ENCODE assay signal across 1 cellular context in the genomic region with DNA sequence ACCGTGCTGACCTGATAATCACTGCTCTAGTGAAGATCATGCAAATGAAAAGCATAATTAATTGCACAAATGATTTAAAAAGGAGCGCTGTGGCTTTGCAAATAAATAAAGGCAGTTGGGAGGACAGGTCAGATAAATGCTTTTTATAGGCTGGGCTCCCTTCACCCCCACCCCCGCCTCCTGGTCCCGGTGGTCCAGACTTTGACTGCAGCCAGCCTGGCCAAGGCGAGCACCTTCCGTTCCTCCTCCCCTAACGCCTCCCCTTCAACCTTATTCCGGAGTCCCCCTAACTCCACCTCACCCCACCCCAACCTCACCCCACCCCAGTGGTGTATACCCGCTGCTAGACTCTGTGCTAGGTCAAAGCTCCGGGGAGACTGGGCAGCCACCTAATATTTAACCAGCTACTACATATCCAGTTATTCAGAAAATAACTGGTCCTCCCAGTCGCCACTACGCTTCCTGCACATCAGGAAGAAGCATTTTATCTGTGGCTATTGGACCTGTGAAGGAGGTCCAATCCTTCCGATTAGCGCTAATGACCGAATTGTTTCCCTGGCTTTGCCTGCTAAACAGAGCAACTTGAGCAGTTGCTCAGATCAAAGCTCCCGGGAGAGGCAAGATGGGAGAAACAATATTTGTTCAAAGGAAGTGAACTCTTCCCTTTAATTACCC.
TF ChIP-seq lines count a peak whose summit lies in the region.

No MANE protein-coding gene starts in this region.

TF ChIP-seq in WTC11, 78 proteins besides CTCF, POLR2A, EP300 and RAD21:
- TF ChIP-seq, protein P1, sequence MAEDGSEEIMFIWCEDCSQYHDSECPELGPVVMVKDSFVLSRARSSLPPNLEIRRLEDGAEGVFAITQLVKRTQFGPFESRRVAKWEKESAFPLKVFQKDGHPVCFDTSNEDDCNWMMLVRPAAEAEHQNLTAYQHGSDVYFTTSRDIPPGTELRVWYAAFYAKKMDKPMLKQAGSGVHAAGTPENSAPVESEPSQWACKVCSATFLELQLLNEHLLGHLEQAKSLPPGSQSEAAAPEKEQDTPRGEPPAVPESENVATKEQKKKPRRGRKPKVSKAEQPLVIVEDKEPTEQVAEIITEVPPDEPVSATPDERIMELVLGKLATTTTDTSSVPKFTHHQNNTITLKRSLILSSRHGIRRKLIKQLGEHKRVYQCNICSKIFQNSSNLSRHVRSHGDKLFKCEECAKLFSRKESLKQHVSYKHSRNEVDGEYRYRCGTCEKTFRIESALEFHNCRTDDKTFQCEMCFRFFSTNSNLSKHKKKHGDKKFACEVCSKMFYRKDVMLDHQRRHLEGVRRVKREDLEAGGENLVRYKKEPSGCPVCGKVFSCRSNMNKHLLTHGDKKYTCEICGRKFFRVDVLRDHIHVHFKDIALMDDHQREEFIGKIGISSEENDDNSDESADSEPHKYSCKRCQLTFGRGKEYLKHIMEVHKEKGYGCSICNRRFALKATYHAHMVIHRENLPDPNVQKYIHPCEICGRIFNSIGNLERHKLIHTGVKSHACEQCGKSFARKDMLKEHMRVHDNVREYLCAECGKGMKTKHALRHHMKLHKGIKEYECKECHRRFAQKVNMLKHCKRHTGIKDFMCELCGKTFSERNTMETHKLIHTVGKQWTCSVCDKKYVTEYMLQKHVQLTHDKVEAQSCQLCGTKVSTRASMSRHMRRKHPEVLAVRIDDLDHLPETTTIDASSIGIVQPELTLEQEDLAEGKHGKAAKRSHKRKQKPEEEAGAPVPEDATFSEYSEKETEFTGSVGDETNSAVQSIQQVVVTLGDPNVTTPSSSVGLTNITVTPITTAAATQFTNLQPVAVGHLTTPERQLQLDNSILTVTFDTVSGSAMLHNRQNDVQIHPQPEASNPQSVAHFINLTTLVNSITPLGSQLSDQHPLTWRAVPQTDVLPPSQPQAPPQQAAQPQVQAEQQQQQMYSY (CRISPR knock-in tag; IDR thresholded peaks at IDR 0.05), result peak; percentile 92
- no peak for TF ChIP-seq CBFB (CRISPR knock-in tag; IDR thresholded peaks at IDR 0.05; ENCODE audit: low read depth)
